Comparison of ENCODE assay signal across 26 cellular contexts in the genomic region with DNA sequence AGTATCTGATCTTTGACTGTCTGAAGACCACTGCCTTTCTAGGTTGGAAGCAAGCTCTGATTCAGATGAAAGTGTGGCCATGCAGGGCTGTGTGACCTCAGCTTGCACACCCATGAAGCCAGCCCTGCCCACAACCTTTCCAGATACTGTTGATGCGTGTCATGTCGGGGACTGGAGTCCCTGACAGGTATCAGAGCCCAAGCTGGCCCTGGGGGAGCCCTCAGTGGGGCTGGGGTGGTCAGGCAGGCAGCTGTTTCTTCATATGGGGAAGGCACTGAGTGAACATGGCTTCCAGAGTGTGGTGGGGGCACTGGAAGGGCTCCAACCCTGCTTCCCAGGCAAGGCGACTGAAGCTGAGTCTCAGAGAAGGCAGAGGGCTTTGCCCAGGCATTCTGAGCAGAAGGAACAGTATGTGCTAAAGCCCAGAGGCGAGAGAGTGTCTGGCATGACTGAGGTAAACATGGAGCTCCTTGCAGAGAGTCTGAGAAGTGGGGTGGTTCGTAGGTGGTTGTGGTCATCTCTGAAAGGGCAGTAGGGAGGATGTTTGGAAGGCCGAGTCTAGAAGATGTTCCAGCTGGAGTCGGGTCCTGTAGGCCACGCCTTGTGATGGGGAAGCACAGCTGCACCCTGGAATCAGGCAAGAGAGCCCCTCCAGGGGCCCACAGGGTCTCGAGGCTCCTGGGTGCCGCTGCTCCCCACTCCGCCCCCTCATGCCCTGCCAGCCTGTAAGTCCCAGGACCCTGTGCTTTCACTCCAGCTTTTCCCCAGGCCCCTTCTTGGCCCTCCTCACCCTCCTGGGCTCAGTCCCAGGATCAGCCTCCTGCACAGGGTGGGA.
DNase-seq lines count a peak whose midpoint lies in the region; ATAC-seq and TF ChIP-seq lines count a peak whose summit lies in the region.
"Had no signal": no experiment of that assay in that cellular context is flagged by ENCODE, and none has a peak within 500 bp of the region (broad histone marks: within the 10 kb centered on the region; RNA-seq: fewer than 3 reads in every experiment).

No MANE protein-coding gene starts in this region.

- H2AFZ ChIP-seq in mesenchymal stem cell (ENCODE audit: low read depth, low read length), result no peak overlapping the region
- H2AFZ ChIP-seq: hepatocyte, neural progenitor cell had no signal

- intact Hi-C loops in heart left ventricle (cut with DNase I), result no loop called here

- H3K27me3 ChIP-seq in mesenchymal stem cell (ENCODE audit: control insufficient read depth in 1 of 2, insufficient read depth in 1 of 2, low read length in 2 of 2) (no peaks in the 10 kb centered on the region), foreskin keratinocyte (no peaks in the 10 kb centered on the region), heart left ventricle (no peaks in the 10 kb centered on the region)
- H3K27me3 ChIP-seq: BLaER1, brain microvascular endothelial cell, hepatocyte, neural progenitor cell, SJCRH30 had no signal

- H2BK12ac ChIP-seq in mesenchymal stem cell (ENCODE audit: low read length in 2 of 2), result peak overlapping the region; percentile 6 to 73

- H3K36me3 ChIP-seq in mesenchymal stem cell (ENCODE audit: control insufficient read depth in 1 of 2, insufficient read depth in 2 of 2, low read depth in 1 of 2, low read length in 2 of 2), result peaks cover 0 to 2% of the 10 kb centered on the region in 2 experiments
- peaks cover 0 to 18% (median 0%) of the 10 kb centered on the region in 9 donors for H3K36me3 ChIP-seq in heart left ventricle
- H3K36me3 ChIP-seq: brain microvascular endothelial cell, neural progenitor cell, SJCRH30 had no signal

- no peak overlapping the region for H3K9ac ChIP-seq in mesenchymal stem cell (ENCODE audit: low read length)
- H3K9ac ChIP-seq: BLaER1, neural progenitor cell had no signal

- H2BK15ac ChIP-seq in mesenchymal stem cell (ENCODE audit: low read depth, poor library complexity, severe bottlenecking), result no peak overlapping the region

- H2BK5ac ChIP-seq in mesenchymal stem cell (ENCODE audit: low read depth, low read length, poor library complexity, severe bottlenecking), result no peak overlapping the region

- peak overlapping the region; percentile 44 to 72 for H3K27ac Mint-ChIP-seq in stimulated activated naive CD8-positive, alpha-beta T cell treated with anti-CD3 and anti-CD28 coated beads, Interleukin-15, amount 100 ng/mL, for 72 hours
- no peak overlapping the region for H3K27ac Mint-ChIP-seq in chondrocyte (ENCODE audit: unreplicated experiment)
- H3K27ac Mint-ChIP-seq: activated CD4-positive, alpha-beta T cell treated with anti-CD3 and anti-CD28 coated beads, Interleukin-2, amount 10 ng/mL, durations not matched to agents 24 days and 14 days; immature natural killer cell; T-helper 1 cell treated with Interleukin-12 subunit alpha and Interleukin-12 subunit beta and Interleukin-4 antibody, amounts not matched to agents 30 μg/mL and 1 μg/mL, for 36 hours had no signal

- TF ChIP-seq POLR2A in heart left ventricle (IDR thresholded peaks at IDR 0.05), result no peak

- no peak for ATAC-seq in stimulated activated naive CD8-positive, alpha-beta T cell treated with anti-CD3 and anti-CD28 coated beads, Interleukin-15, amount 100 ng/mL, for 72 hours
- no peak for ATAC-seq in stimulated activated naive CD8-positive, alpha-beta T cell treated with anti-CD3 and anti-CD28 coated beads, Interleukin-15, Interleukin-2, amounts not matched to agents 100 U/mL and 50 U/mL, for 24 hours
- ATAC-seq in GM21529 (IDR thresholded peaks at IDR 0.05; ENCODE audit: unreplicated experiment) (no peak), foreskin keratinocyte (no peak), heart left ventricle (no peak), HG02798 (IDR thresholded peaks at IDR 0.05; ENCODE audit: poor library complexity, unreplicated experiment) (no peak)

- no peak overlapping the region for H3K4me2 ChIP-seq in mesenchymal stem cell (ENCODE audit: low read length, poor library complexity, severe bottlenecking)
- H3K4me2 ChIP-seq: BLaER1, hepatocyte, neural progenitor cell had no signal

- DNase-seq in stimulated activated naive CD8-positive, alpha-beta T cell treated with anti-CD3 and anti-CD28 coated beads, Interleukin-15, amount 100 ng/mL, for 72 hours, result no peak
- DNase-seq in stimulated activated naive CD8-positive, alpha-beta T cell treated with anti-CD3 and anti-CD28 coated beads, Interleukin-15, Interleukin-2, amounts not matched to agents 100 U/mL and 50 U/mL, for 24 hours, result no peak
- DNase-seq in chondrocyte (ENCODE audit: low spot score) (peak; percentile 81), mesenchymal stem cell (peak; percentile 50), foreskin keratinocyte (no peak), heart left ventricle (no peak)
- DNase-seq: activated CD4-positive, alpha-beta T cell treated with anti-CD3 and anti-CD28 coated beads, Interleukin-2, amount 10 ng/mL, durations not matched to agents 24 days and 14 days; activated effector memory CD4-positive, alpha-beta T cell treated with Interleukin-2 at 50 U/mL for 16 hours; cortex of kidney; DND-41; immature natural killer cell; Karpas-422; NCI-H1048; NCI-H2029; NCI-H82; SJCRH30; small intestine; stimulated activated naive CD4-positive, alpha-beta T cell had no signal

- H3K4me3 Mint-ChIP-seq in stimulated activated naive CD8-positive, alpha-beta T cell treated with anti-CD3 and anti-CD28 coated beads, Interleukin-15, amount 100 ng/mL, for 72 hours, result no peak overlapping the region
- H3K4me3 Mint-ChIP-seq in chondrocyte (ENCODE audit: unreplicated experiment), result no peak overlapping the region
- H3K4me3 Mint-ChIP-seq: activated CD4-positive, alpha-beta T cell treated with anti-CD3 and anti-CD28 coated beads, Interleukin-2, amount 10 ng/mL, durations not matched to agents 24 days and 14 days; immature natural killer cell; neural progenitor cell; T-helper 1 cell treated with Interleukin-12 subunit alpha and Interleukin-12 subunit beta and Interleukin-4 antibody, amounts not matched to agents 30 μg/mL and 1 μg/mL, for 36 hours had no signal

- H3K79me1 ChIP-seq in mesenchymal stem cell (replicated peaks; ENCODE audit: low read length, poor library complexity, severe bottlenecking), result no peaks in the 10 kb centered on the region

- peak overlapping the region; percentile 58 to 72 for H3K18ac ChIP-seq in mesenchymal stem cell (ENCODE audit: low read depth in 1 of 2, low read length in 2 of 2)

- peak overlapping the region; percentile 9 for H4K91ac ChIP-seq in mesenchymal stem cell (ENCODE audit: low read length)

- peaks cover 5% of the 10 kb centered on the region for H3K36me3 Mint-ChIP-seq in chondrocyte (ENCODE audit: low read depth)
- H3K36me3 Mint-ChIP-seq: neural progenitor cell had no signal

- H3K4me3 ChIP-seq in mesenchymal stem cell (ENCODE audit: insufficient read depth in 1 of 2, low read depth in 1 of 2, low read length in 2 of 2), result no peak overlapping the region
- H3K4me3 ChIP-seq in heart left ventricle, result no peak overlapping the region
- H3K4me3 ChIP-seq: BLaER1, hepatocyte, neural progenitor cell, SJCRH30 had no signal

- H4K8ac ChIP-seq in mesenchymal stem cell (ENCODE audit: low read length), result peak overlapping the region; percentile 58

- H3K4ac ChIP-seq in mesenchymal stem cell (ENCODE audit: low read depth in 1 of 2, low read length in 2 of 2), result peak overlapping the region; percentile 14 to 37

- TF ChIP-seq CTCF in chondrocyte (IDR thresholded peaks at IDR 0.05), result no peak
- TF ChIP-seq CTCF in foreskin keratinocyte (conservative IDR thresholded peaks at IDR 0.05), result no peak
- TF ChIP-seq CTCF in heart left ventricle (IDR thresholded peaks at IDR 0.05), result no peak

- peak overlapping the region; percentile 36 for H2BK120ac ChIP-seq in mesenchymal stem cell (ENCODE audit: low read depth, low read length)

- H3K4me1 Mint-ChIP-seq in stimulated activated naive CD8-positive, alpha-beta T cell treated with anti-CD3 and anti-CD28 coated beads, Interleukin-15, amount 100 ng/mL, for 72 hours, result peaks cover 24% of the 10 kb centered on the region
- peaks cover 45% of the 10 kb centered on the region for H3K4me1 Mint-ChIP-seq in chondrocyte (ENCODE audit: low read depth)
- H3K4me1 Mint-ChIP-seq: activated CD4-positive, alpha-beta T cell treated with anti-CD3 and anti-CD28 coated beads, Interleukin-2, amount 10 ng/mL, durations not matched to agents 24 days and 14 days had no signal

- H3K9me3 Mint-ChIP-seq in stimulated activated naive CD8-positive, alpha-beta T cell treated with anti-CD3 and anti-CD28 coated beads, Interleukin-15, amount 100 ng/mL, for 72 hours, result no peaks in the 10 kb centered on the region
- no peaks in the 10 kb centered on the region for H3K9me3 Mint-ChIP-seq in chondrocyte (ENCODE audit: low read depth)
- H3K9me3 Mint-ChIP-seq: activated CD4-positive, alpha-beta T cell treated with anti-CD3 and anti-CD28 coated beads, Interleukin-2, amount 10 ng/mL, durations not matched to agents 24 days and 14 days; immature natural killer cell; neural progenitor cell; T-helper 1 cell treated with Interleukin-12 subunit alpha and Interleukin-12 subunit beta and Interleukin-4 antibody, amounts not matched to agents 30 μg/mL and 1 μg/mL, for 36 hours had no signal

- 92% methylated on average over 11 of the region's 11 CpGs for WGBS in mesenchymal stem cell
- WGBS in heart left ventricle, 4 donors, result 90 to 96% (median 92%) methylated on average over 7 to 11 of the region's 11 CpGs

- no peaks in the 10 kb centered on the region for H3K27me3 Mint-ChIP-seq in stimulated activated naive CD8-positive, alpha-beta T cell treated with anti-CD3 and anti-CD28 coated beads, Interleukin-15, amount 100 ng/mL, for 72 hours
- H3K27me3 Mint-ChIP-seq in chondrocyte (ENCODE audit: low read depth), result no peaks in the 10 kb centered on the region
- H3K27me3 Mint-ChIP-seq: activated CD4-positive, alpha-beta T cell treated with anti-CD3 and anti-CD28 coated beads, Interleukin-2, amount 10 ng/mL, durations not matched to agents 24 days and 14 days had no signal

- H3K14ac ChIP-seq in mesenchymal stem cell (ENCODE audit: low read length in 2 of 2), result peak overlapping the region in 1 of 2 experiments; percentile 68

- H3K9me3 ChIP-seq in mesenchymal stem cell (ENCODE audit: control insufficient read depth, low read length) (no peaks in the 10 kb centered on the region), heart left ventricle (no peaks in the 10 kb centered on the region)
- H3K9me3 ChIP-seq: BLaER1, Caco-2, SJCRH30 had no signal

- H2AK5ac ChIP-seq in mesenchymal stem cell (ENCODE audit: low read length, severe bottlenecking), result peak overlapping the region; percentile 10

- H3K27ac ChIP-seq in mesenchymal stem cell (ENCODE audit: low read length, poor library complexity, severe bottlenecking), result peak overlapping the region; percentile 4
- no peak overlapping the region for H3K27ac ChIP-seq in foreskin keratinocyte
- no peak overlapping the region for H3K27ac ChIP-seq in heart left ventricle
- H3K27ac ChIP-seq: BLaER1, brain microvascular endothelial cell, hepatocyte, neural progenitor cell, SJCRH30 had no signal

- no peak overlapping the region for H3K23ac ChIP-seq in mesenchymal stem cell (ENCODE audit: low read length in 2 of 2)

- H3K4me1 ChIP-seq in mesenchymal stem cell (ENCODE audit: control insufficient read depth, insufficient read depth, low read depth, low read length) (peaks cover 42% of the 10 kb centered on the region), foreskin keratinocyte (no peaks in the 10 kb centered on the region), heart left ventricle (peaks cover 0 to 54% (median 26%) of the 10 kb centered on the region in 12 donors)
- H3K4me1 ChIP-seq: BLaER1 had no signal

Comparison
In these comparisons a context has a peak if more than half of its experiments do, and no peak if none do; other contexts are left out.
1. DNase-seq: peak in chondrocyte (single experiment) and mesenchymal stem cell (single experiment); none in stimulated activated naive CD8-positive, alpha-beta T cell treated with anti-CD3 and anti-CD28 coated beads, Interleukin-15, amount 100 ng/mL, for 72 hours (0 of 2), stimulated activated naive CD8-positive, alpha-beta T cell treated with anti-CD3 and anti-CD28 coated beads, Interleukin-15, Interleukin-2, amounts not matched to agents 100 U/mL and 50 U/mL, for 24 hours (single experiment), foreskin keratinocyte (0 of 2) and heart left ventricle (0 of 5).